In genomic region chr4:28269426-28269825, GRCh38 we compare ENCODE assay signal across 35 cellular contexts.
"Had no signal": no experiment of that assay in that cellular context is flagged by ENCODE, and none has a peak within 500 bp of the region (broad histone marks: within the 10 kb centered on the region; RNA-seq: fewer than 3 reads in every experiment).

No MANE protein-coding gene starts in this region.

- H3K9me3 ChIP-seq: gastroesophageal sphincter, pancreas, prostate gland, thyroid gland, upper lobe of left lung, vagina had no signal

- H3K4me1 Mint-ChIP-seq: memory B cell; naive thymus-derived CD4-positive, alpha-beta T cell; neural crest cell; stimulated activated memory B cell treated with anti-CD40 and anti-IgM and Interleukin-4, amounts not matched to agents 10 μg/mL and 1 μg/mL and 100 μg/mL, for 72 hours had no signal

- H3K27ac ChIP-seq: brain microvascular endothelial cell, coronary artery, dorsolateral prefrontal cortex, gastroesophageal sphincter, hepatocyte, pancreas, prostate gland, stomach, thyroid gland, upper lobe of left lung, vagina, VCaP had no signal

- ATAC-seq: effector memory CD8-positive, alpha-beta T cell; esophagus mucosa; gastroesophageal sphincter; left colon; naive thymus-derived CD4-positive, alpha-beta T cell; pancreas; stimulated activated memory B cell treated with anti-CD40 and anti-IgM and Interleukin-4, amounts not matched to agents 10 μg/mL and 1 μg/mL and 100 μg/mL, for 72 hours had no signal

- H3K4me1 ChIP-seq: gastroesophageal sphincter, pancreas, prostate gland, stomach, thyroid gland, upper lobe of left lung, vagina had no signal

- H3K36me3 ChIP-seq: brain microvascular endothelial cell, gastroesophageal sphincter, pancreas, prostate gland, stomach, thyroid gland, upper lobe of left lung, vagina had no signal

- H3K27me3 ChIP-seq: brain microvascular endothelial cell, gastroesophageal sphincter, hepatocyte, pancreas, stomach, thyroid gland, upper lobe of left lung, vagina had no signal

- H3K4me3 Mint-ChIP-seq: activated CD4-positive, alpha-beta memory T cell treated with anti-CD3 and anti-CD28 coated beads for 36 hours; activated T-helper 1 cell treated with anti-CD3 and anti-CD28 coated beads, Interleukin-12 subunit alpha, Interleukin-12 subunit beta, Interleukin-2, Interleukin-4 antibody, amounts not matched to agents 30 ng/mL and 10 ng/mL and 1 ng/mL, durations not matched to agents 14 hours and 24 hours and 36 hours; effector memory CD8-positive, alpha-beta T cell; memory B cell; naive thymus-derived CD4-positive, alpha-beta T cell; neural crest cell; stimulated activated memory B cell treated with anti-CD40 and anti-IgM and Interleukin-4, amounts not matched to agents 10 μg/mL and 1 μg/mL and 100 μg/mL, for 72 hours had no signal

- H3K27me3 Mint-ChIP-seq: activated CD4-positive, alpha-beta memory T cell treated with anti-CD3 and anti-CD28 coated beads for 36 hours; effector memory CD8-positive, alpha-beta T cell; memory B cell; naive thymus-derived CD4-positive, alpha-beta T cell; stimulated activated memory B cell treated with anti-CD40 and anti-IgM and Interleukin-4, amounts not matched to agents 10 μg/mL and 1 μg/mL and 100 μg/mL, for 72 hours had no signal

- H3K4me3 ChIP-seq: coronary artery, dorsolateral prefrontal cortex, gastroesophageal sphincter, hepatocyte, pancreas, prostate gland, smooth muscle cell, stomach, thyroid gland, upper lobe of left lung, vagina had no signal

- H3K9me3 Mint-ChIP-seq: stimulated activated memory B cell treated with anti-CD40 and anti-IgM and Interleukin-4, amounts not matched to agents 10 μg/mL and 1 μg/mL and 100 μg/mL, for 72 hours had no signal

- H3K36me3 Mint-ChIP-seq: activated CD4-positive, alpha-beta memory T cell treated with anti-CD3 and anti-CD28 coated beads for 36 hours; memory B cell; naive thymus-derived CD4-positive, alpha-beta T cell; stimulated activated memory B cell treated with anti-CD40 and anti-IgM and Interleukin-4, amounts not matched to agents 10 μg/mL and 1 μg/mL and 100 μg/mL, for 72 hours had no signal

- H3K27ac Mint-ChIP-seq: activated CD4-positive, alpha-beta memory T cell treated with anti-CD3 and anti-CD28 coated beads for 36 hours; activated T-helper 1 cell treated with anti-CD3 and anti-CD28 coated beads, Interleukin-12 subunit alpha, Interleukin-12 subunit beta, Interleukin-2, Interleukin-4 antibody, amounts not matched to agents 30 ng/mL and 10 ng/mL and 1 ng/mL, durations not matched to agents 14 hours and 24 hours and 36 hours; effector memory CD8-positive, alpha-beta T cell; memory B cell; naive thymus-derived CD4-positive, alpha-beta T cell; stimulated activated memory B cell treated with anti-CD40 and anti-IgM and Interleukin-4, amounts not matched to agents 10 μg/mL and 1 μg/mL and 100 μg/mL, for 72 hours had no signal

- DNase-seq: activated CD4-positive, alpha-beta memory T cell treated with anti-CD3 and anti-CD28 coated beads for 36 hours; activated CD4-positive, alpha-beta T cell treated with anti-CD3 and anti-CD28 coated beads for 48 hours; activated CD8-positive, alpha-beta memory T cell treated with anti-CD3 and anti-CD28 coated beads, Interleukin-2, amount 50 U/mL, for 4 hours; activated effector memory CD4-positive, alpha-beta T cell treated with anti-CD3 and anti-CD28 coated beads, Interleukin-2, amount 50 U/mL, for 16 hours; activated naive CD4-positive, alpha-beta T cell treated with anti-CD3 and anti-CD28 coated beads, Interleukin-2, amount 50 U/mL, for 16 hours; activated T-cell treated with anti-CD3 and anti-CD28 coated beads, Interleukin-2, amount 50 U/mL, for 1 hour; amniotic stem cell; brain microvascular endothelial cell; dorsolateral prefrontal cortex; effector memory CD8-positive, alpha-beta T cell; islet precursor cell; left colon; midbrain; naive thymus-derived CD4-positive, alpha-beta T cell; nucleus accumbens; pancreas; retina; stimulated activated CD4-positive, alpha-beta T cell treated with anti-CD3 and anti-CD28 coated beads, Interleukin-1b, Interleukin-23, amount 100 ng/mL, for 48 hours; stimulated activated CD4-positive, alpha-beta T cell treated with anti-CD3 and anti-CD28 coated beads, Interleukin-4, amount 100 ng/mL, for 4 hours; stimulated activated CD8-positive, alpha-beta memory T cell treated with anti-CD3 and anti-CD28 coated beads, Interleukin-4, amount 100 ng/mL, for 48 hours; stomach; thyroid gland; upper lobe of left lung had no signal
